ENCODE assay signal across 16 cellular contexts in genomic region chr4:128572778-128573241, GRCh38.
A peak's percentile ranks its signal among the peaks of the same experiment; 100 is the strongest.
DNase-seq lines count a peak whose midpoint lies in the region; ATAC-seq and TF ChIP-seq lines count a peak whose summit lies in the region.
"Had no signal": no experiment of that assay in that cellular context is flagged by ENCODE, and none has a peak within 500 bp of the region (broad histone marks: within the 10 kb centered on the region; RNA-seq: fewer than 3 reads in every experiment).

No MANE protein-coding gene starts in this region.

- ATAC-seq in stimulated activated effector memory CD8-positive, alpha-beta T cell treated with anti-CD3 and anti-CD28 coated beads, Interleukin-12 subunit alpha, Interleukin-12 subunit beta, amount 100 ng/mL, for 72 hours = no peak
- ATAC-seq in stimulated activated naive CD8-positive, alpha-beta T cell treated with anti-CD3 and anti-CD28 coated beads, Interleukin-15, amount 100 ng/mL, for 72 hours = no peak
- ATAC-seq in WTC11 = no peak
- ATAC-seq: activated CD8-positive, alpha-beta T cell treated with anti-CD3 and anti-CD28 coated beads, Interleukin-2, amount 10 ng/mL, durations not matched to agents 7 days and 5 days; natural killer cell treated with Interleukin-12 subunit alpha and Interleukin-12 subunit beta and Interleukin-15 and Interleukin-18, amount 100 ng/mL, for 72 hours had no signal

- no peaks in the 10 kb centered on the region for H3K9me3 ChIP-seq in HUES48 (ENCODE audit: control insufficient read depth, insufficient read depth, low read length)
- H3K9me3 ChIP-seq in osteoblast (ENCODE audit: low read depth, low read length) = no peaks in the 10 kb centered on the region

- no peaks in the 10 kb centered on the region for H3K9me3 Mint-ChIP-seq in stimulated activated effector memory CD8-positive, alpha-beta T cell treated with anti-CD3 and anti-CD28 coated beads, Interleukin-12 subunit alpha, Interleukin-12 subunit beta, amount 100 ng/mL, for 72 hours
- H3K9me3 Mint-ChIP-seq in stimulated activated naive CD8-positive, alpha-beta T cell treated with anti-CD3 and anti-CD28 coated beads, Interleukin-15, amount 100 ng/mL, for 72 hours = no peaks in the 10 kb centered on the region
- peaks cover 10% of the 10 kb centered on the region for H3K9me3 Mint-ChIP-seq in WTC11
- H3K9me3 Mint-ChIP-seq: natural killer cell treated with Interleukin-12 subunit alpha and Interleukin-12 subunit beta and Interleukin-15 and Interleukin-18, amount 100 ng/mL, for 72 hours had no signal

- CTCF ChIA-PET in WTC11 (lab: Charles Lee) = interaction anchor here (0.9 to 2.3 kb wide), 2 partner anchors 11 to 242 kb away, joined by 3 to 10 read pairs; no protein-coding TSS in a partner anchor

- no peak overlapping the region for H3K27ac Mint-ChIP-seq in stimulated activated effector memory CD8-positive, alpha-beta T cell treated with anti-CD3 and anti-CD28 coated beads, Interleukin-12 subunit alpha, Interleukin-12 subunit beta, amount 100 ng/mL, for 72 hours
- H3K27ac Mint-ChIP-seq in stimulated activated naive CD8-positive, alpha-beta T cell treated with anti-CD3 and anti-CD28 coated beads, Interleukin-15, amount 100 ng/mL, for 72 hours = no peak overlapping the region
- no peak overlapping the region for H3K27ac Mint-ChIP-seq in WTC11
- H3K27ac Mint-ChIP-seq: activated CD8-positive, alpha-beta T cell treated with anti-CD3 and anti-CD28 coated beads, Interleukin-2, amount 10 ng/mL, durations not matched to agents 7 days and 5 days; natural killer cell treated with Interleukin-12 subunit alpha and Interleukin-12 subunit beta and Interleukin-15 and Interleukin-18, amount 100 ng/mL, for 72 hours had no signal

- H3K27ac ChIP-seq in 22Rv1 = peak overlapping the region; percentile 68
- peak overlapping the region; percentile 39 for H3K27ac ChIP-seq in HUES48 (ENCODE audit: low read depth, low read length)
- H3K27ac ChIP-seq in osteoblast (ENCODE audit: low read depth, low read length) = peak overlapping the region; percentile 95
- H3K27ac ChIP-seq: HL-60 had no signal

- H2AFZ ChIP-seq in osteoblast (ENCODE audit: low read length) = peak overlapping the region; percentile 0

- H3K27me3 Mint-ChIP-seq in stimulated activated naive CD8-positive, alpha-beta T cell treated with anti-CD3 and anti-CD28 coated beads, Interleukin-15, amount 100 ng/mL, for 72 hours = peaks cover 14% of the 10 kb centered on the region
- no peaks in the 10 kb centered on the region for H3K27me3 Mint-ChIP-seq in WTC11 (ENCODE audit: low read depth)

- no peaks in the 10 kb centered on the region for H4K20me1 ChIP-seq in osteoblast (ENCODE audit: insufficient read depth, low read length)

- no peak overlapping the region for H3K4me3 ChIP-seq in HUES48 (ENCODE audit: low read depth, low read length)
- no peak overlapping the region for H3K4me3 ChIP-seq in osteoblast (ENCODE audit: insufficient read depth, low read length)

- no peak overlapping the region for H3K9ac ChIP-seq in HUES48 (ENCODE audit: low read depth, low read length)

- H3K36me3 ChIP-seq in HUES48 (ENCODE audit: control insufficient read depth, insufficient read depth, low read length) = no peaks in the 10 kb centered on the region
- H3K36me3 ChIP-seq in osteoblast (ENCODE audit: insufficient read depth, low read length) = no peaks in the 10 kb centered on the region

- H3K79me2 ChIP-seq in osteoblast (ENCODE audit: insufficient read depth, low read length) = no peaks in the 10 kb centered on the region

- TF ChIP-seq CTCF in 22Rv1 (IDR thresholded peaks at IDR 0.05) = no peak
- TF ChIP-seq CTCF in osteoblast (IDR thresholded peaks at IDR 0.05; ENCODE audit: extremely low read depth, low read depth, low read length) = no peak
- TF ChIP-seq CTCF in WTC11 (IDR thresholded peaks at IDR 0.05) = no peak

- H3K4me1 ChIP-seq in HUES48 (ENCODE audit: control insufficient read depth, insufficient read depth, low read length) (peaks cover 24% of the 10 kb centered on the region), osteoblast (ENCODE audit: insufficient read depth, low read length) (peaks cover 63% of the 10 kb centered on the region)

- no peaks in the 10 kb centered on the region for H3K36me3 Mint-ChIP-seq in stimulated activated effector memory CD8-positive, alpha-beta T cell treated with anti-CD3 and anti-CD28 coated beads, Interleukin-12 subunit alpha, Interleukin-12 subunit beta, amount 100 ng/mL, for 72 hours
- H3K36me3 Mint-ChIP-seq in WTC11 = peaks cover 12% of the 10 kb centered on the region
- H3K36me3 Mint-ChIP-seq: natural killer cell treated with Interleukin-12 subunit alpha and Interleukin-12 subunit beta and Interleukin-15 and Interleukin-18, amount 100 ng/mL, for 72 hours had no signal

- POLR2A ChIA-PET in WTC11 (lab: Charles Lee) = interaction anchor here (1.6 kb wide), 1 partner anchor 230 kb away, joined by 4 read pairs; no protein-coding TSS in a partner anchor

- peak; percentile 66 for DNase-seq in dermis blood vessel endothelial cell
- DNase-seq in osteoblast (ENCODE audit: insufficient read length, low spot score, missing footprints) = no peak
- no peak for DNase-seq in stimulated activated effector memory CD8-positive, alpha-beta T cell treated with anti-CD3 and anti-CD28 coated beads, Interleukin-12 subunit alpha, Interleukin-12 subunit beta, amount 100 ng/mL, for 72 hours (ENCODE audit: low spot score in 2 of 2)
- no peak for DNase-seq in AG08396 (ENCODE audit: low spot score)
- DNase-seq in stimulated activated naive CD8-positive, alpha-beta T cell treated with anti-CD3 and anti-CD28 coated beads, Interleukin-15, amount 100 ng/mL, for 72 hours = no peak
- no peak for DNase-seq in WTC11 (ENCODE audit: low spot score)
- DNase-seq: activated CD8-positive, alpha-beta T cell treated with anti-CD3 and anti-CD28 coated beads, Interleukin-2, amount 10 ng/mL, durations not matched to agents 7 days and 5 days; activated naive CD4-positive, alpha-beta T cell; DMS79 treated with DMSO at 0.1 percent for 48 hours; NCI-H226; stimulated activated CD4-positive, alpha-beta T cell treated with anti-CD3 and anti-CD28 coated beads, Interleukin-12 subunit alpha, Interleukin-12 subunit beta, amount 100 ng/mL, for 4 hours; T1000 had no signal

- no peak overlapping the region for H3K4me3 Mint-ChIP-seq in stimulated activated effector memory CD8-positive, alpha-beta T cell treated with anti-CD3 and anti-CD28 coated beads, Interleukin-12 subunit alpha, Interleukin-12 subunit beta, amount 100 ng/mL, for 72 hours
- H3K4me3 Mint-ChIP-seq in stimulated activated naive CD8-positive, alpha-beta T cell treated with anti-CD3 and anti-CD28 coated beads, Interleukin-15, amount 100 ng/mL, for 72 hours = no peak overlapping the region
- no peak overlapping the region for H3K4me3 Mint-ChIP-seq in WTC11
- H3K4me3 Mint-ChIP-seq: activated CD8-positive, alpha-beta T cell treated with anti-CD3 and anti-CD28 coated beads, Interleukin-2, amount 10 ng/mL, durations not matched to agents 7 days and 5 days; natural killer cell treated with Interleukin-12 subunit alpha and Interleukin-12 subunit beta and Interleukin-15 and Interleukin-18, amount 100 ng/mL, for 72 hours had no signal

- H3K4me1 Mint-ChIP-seq in stimulated activated effector memory CD8-positive, alpha-beta T cell treated with anti-CD3 and anti-CD28 coated beads, Interleukin-12 subunit alpha, Interleukin-12 subunit beta, amount 100 ng/mL, for 72 hours = no peaks in the 10 kb centered on the region
- no peaks in the 10 kb centered on the region for H3K4me1 Mint-ChIP-seq in stimulated activated naive CD8-positive, alpha-beta T cell treated with anti-CD3 and anti-CD28 coated beads, Interleukin-15, amount 100 ng/mL, for 72 hours
- peaks cover 54% of the 10 kb centered on the region for H3K4me1 Mint-ChIP-seq in WTC11

- H3K4me2 ChIP-seq in osteoblast (ENCODE audit: insufficient read depth, low read length) = peak overlapping the region; percentile 45

- H3K27me3 ChIP-seq in HUES48 (ENCODE audit: control insufficient read depth, insufficient read depth, low read length) (no peaks in the 10 kb centered on the region), osteoblast (ENCODE audit: insufficient read depth, low read length) (no peaks in the 10 kb centered on the region)

TF ChIP-seq in WTC11, 78 proteins besides CTCF, POLR2A, EP300 and RAD21 (continues in another document):
- TF ChIP-seq ATF6 (CRISPR knock-in tag; IDR thresholded peaks at IDR 0.05) (no peak), PREB (CRISPR knock-in tag; IDR thresholded peaks at IDR 0.05; ENCODE audit: borderline replicate concordance) (no peak)
- TF ChIP-seq, protein P1, sequence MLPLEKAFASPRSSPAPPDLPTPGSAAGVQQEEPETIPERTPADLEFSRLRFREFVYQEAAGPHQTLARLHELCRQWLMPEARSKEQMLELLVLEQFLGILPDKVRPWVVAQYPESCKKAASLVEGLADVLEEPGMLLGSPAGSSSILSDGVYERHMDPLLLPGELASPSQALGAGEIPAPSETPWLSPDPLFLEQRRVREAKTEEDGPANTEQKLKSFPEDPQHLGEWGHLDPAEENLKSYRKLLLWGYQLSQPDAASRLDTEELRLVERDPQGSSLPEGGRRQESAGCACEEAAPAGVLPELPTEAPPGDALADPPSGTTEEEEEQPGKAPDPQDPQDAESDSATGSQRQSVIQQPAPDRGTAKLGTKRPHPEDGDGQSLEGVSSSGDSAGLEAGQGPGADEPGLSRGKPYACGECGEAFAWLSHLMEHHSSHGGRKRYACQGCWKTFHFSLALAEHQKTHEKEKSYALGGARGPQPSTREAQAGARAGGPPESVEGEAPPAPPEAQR (CRISPR knock-in tag; IDR thresholded peaks at IDR 0.05) = no peak

Comparison
In these comparisons a context has a peak if more than half of its experiments do, and no peak if none do; other contexts are left out.
1. H3K27ac ChIP-seq: peak in every context shown above with its lines; median percentile 95 in osteoblast; 68 in 22Rv1; 39 in HUES48.